Comparison of ENCODE assay signal across 8 cellular contexts in genomic region chr7:129376076-129376777, GRCh38. TPM values are rescaled to one million over a fixed set of nuclear protein-coding genes. Genes with fewer than 3 reads are reported as not detected.
DNase-seq lines count a peak whose midpoint lies in the region; ATAC-seq and TF ChIP-seq lines count a peak whose summit lies in the region.

No MANE protein-coding gene starts in this region.

- DNase-seq in GM06990 (ENCODE audit: extremely low read depth, insufficient read length) = no peak
- DNase-seq in HT1080 (ENCODE audit: low read depth) = peak; percentile 17
- no peak for DNase-seq in RWPE2 (ENCODE audit: low spot score)
- peak; percentile 38 for DNase-seq in amniotic epithelial cell (ENCODE audit: low read depth)
- DNase-seq in stimulated activated CD8-positive, alpha-beta memory T cell treated with anti-CD3 and anti-CD28 coated beads, Interleukin-15, amount 100 ng/mL, for 1 hour (ENCODE audit: low read depth) = peak; percentile 5
- no peak for DNase-seq in NCI-H774 (lab: John Stamatoyannopoulos, UW)

- H3K36me3 ChIP-seq in GM06990 (ENCODE audit: control insufficient read depth, insufficient read depth, low read length) (no peaks in the 10 kb centered on the region; the same call in 1 of the 2 replicates), RWPE2 (ENCODE audit: low read depth) (no peaks in the 10 kb centered on the region)

- no peak overlapping the region for H3K4me3 ChIP-seq in GM06990 (replicated peaks; ENCODE audit: low read depth, low read length)
- no peak overlapping the region for H3K4me3 ChIP-seq in RWPE2 (ENCODE audit: severe bottlenecking)

- H3K4me1 ChIP-seq in RWPE2 (ENCODE audit: insufficient read depth, poor library complexity, severe bottlenecking) = peaks cover 4% of the 10 kb centered on the region

- TF ChIP-seq CTCF in GM06990 (IDR thresholded peaks at IDR 0.05; ENCODE audit: insufficient read depth, low read length, poor library complexity, severe bottlenecking) (peak; percentile 76), RWPE2 (IDR thresholded peaks at IDR 0.05; ENCODE audit: poor library complexity, severe bottlenecking) (peak; percentile 53)

- no peaks in the 10 kb centered on the region for H3K9me3 ChIP-seq in RWPE2 (ENCODE audit: severe bottlenecking)

- H3K27me3 ChIP-seq in GM06990 (replicated peaks; ENCODE audit: control insufficient read depth, insufficient read depth, low read length) = no peaks in the 10 kb centered on the region
- H3K27me3 ChIP-seq in RWPE2 (ENCODE audit: insufficient read depth, poor library complexity, severe bottlenecking) = no peaks in the 10 kb centered on the region
- H3K27me3 ChIP-seq in layer of hippocampus (ENCODE audit: control insufficient read depth, insufficient read depth, low read length) = no peaks in the 10 kb centered on the region

- peak; percentile 73 for ATAC-seq in RWPE2 (ENCODE audit: low read depth)
- no peak for ATAC-seq in HG02981 (IDR thresholded peaks at IDR 0.05; ENCODE audit: unreplicated experiment)

- H3K27ac ChIP-seq in RWPE2 (ENCODE audit: poor library complexity, severe bottlenecking) (no peak overlapping the region), layer of hippocampus (ENCODE audit: low read depth, low read length) (peak overlapping the region; percentile 72)

RNA-seq across cellular contexts. Expression of gene STRIP2, which starts 58.0 kb away (rescaled TPM):
- 14.3 and 15.2 TPM in 2 replicates for total RNA-seq in HT1080 (2014; rRNA removed; shearing (Covaris generic))
- 7.4 and 7.5 TPM in 2 replicates for polyA plus RNA-seq in HT1080 (2015; cell fraction: cytosol; rRNA removed)
- 27.7 and 27.9 TPM in 2 replicates for polyA plus RNA-seq in HT1080 (2015; cell fraction: nucleus; rRNA removed)

Comparison
In these comparisons a context has a peak if more than half of its experiments do, and no peak if none do; other contexts are left out.
1. DNase-seq: peak in HT1080 (single experiment), amniotic epithelial cell (single experiment) and stimulated activated CD8-positive, alpha-beta memory T cell treated with anti-CD3 and anti-CD28 coated beads, Interleukin-15, amount 100 ng/mL, for 1 hour (single experiment); none in GM06990 (single experiment), RWPE2 (single experiment) and NCI-H774 (single experiment).